ENCODE assay signal across 35 cellular contexts in genomic region chr16:75354170-75354569, GRCh38.
"Had no signal": no experiment of that assay in that cellular context is flagged by ENCODE, and none has a peak within 500 bp of the region (broad histone marks: within the 10 kb centered on the region; RNA-seq: fewer than 3 reads in every experiment).

No MANE protein-coding gene starts in this region.

- H3K27ac ChIP-seq: adrenal gland, body of pancreas, brain microvascular endothelial cell, breast epithelium, VCaP had no signal

- H3K4me1 ChIP-seq: body of pancreas, breast epithelium had no signal

- H3K27me3 Mint-ChIP-seq: activated B cell treated with CpG ODN at 0.5 μM for 24 hours; activated CD4-positive, alpha-beta memory T cell treated with anti-CD3 and anti-CD28 coated beads for 36 hours; activated CD4-positive, alpha-beta T cell treated with anti-CD3 and anti-CD28 coated beads, Interleukin-2, amount 10 ng/mL, durations not matched to agents 24 days and 14 days; activated CD8-positive, alpha-beta T cell treated with anti-CD3 and anti-CD28 coated beads for 36 hours; activated naive CD8-positive, alpha-beta T cell treated with anti-CD3 and anti-CD28 coated beads for 36 hours; activated T-helper 17 cell treated with anti-CD3 and anti-CD28 coated beads, Interleukin-2, amount 50 U/mL, for 72 hours had no signal

- H3K4me3 ChIP-seq: adrenal gland, body of pancreas, breast epithelium had no signal

- H3K9me3 ChIP-seq: adrenal gland, body of pancreas, breast epithelium had no signal

- H3K4me3 Mint-ChIP-seq: activated B cell treated with CpG ODN at 0.5 μM for 24 hours; activated CD4-positive, alpha-beta memory T cell treated with anti-CD3 and anti-CD28 coated beads for 36 hours; activated CD4-positive, alpha-beta T cell treated with anti-CD3 and anti-CD28 coated beads, Interleukin-2, amount 10 ng/mL, durations not matched to agents 24 days and 14 days; activated CD8-positive, alpha-beta T cell treated with anti-CD3 and anti-CD28 coated beads for 36 hours; activated naive CD4-positive, alpha-beta T cell treated with anti-CD3 and anti-CD28 coated beads for 36 hours; activated naive CD8-positive, alpha-beta T cell treated with anti-CD3 and anti-CD28 coated beads for 36 hours; activated T-cell treated with anti-CD3 and anti-CD28 coated beads, Interleukin-2, amount 50 U/mL, for 4 hours; activated T-cell treated with anti-CD3 and anti-CD28 coated beads, Interleukin-2, amount 50 U/mL, for 72 hours; activated T-helper 1 cell treated with anti-CD3 and anti-CD28 coated beads, Interleukin-12 subunit alpha, Interleukin-12 subunit beta, Interleukin-2, Interleukin-4 antibody, amounts not matched to agents 30 ng/mL and 10 ng/mL and 1 ng/mL, durations not matched to agents 14 hours and 24 hours and 36 hours; activated T-helper 17 cell treated with anti-CD3 and anti-CD28 coated beads, Interleukin-2, amount 50 U/mL, for 72 hours; T-helper 1 cell treated with Interleukin-12 subunit alpha and Interleukin-12 subunit beta and Interleukin-4 antibody, amounts not matched to agents 30 μg/mL and 1 μg/mL, for 36 hours; T-helper 2 cell treated with Interferon-gamma antibody and Interleukin-4, amounts not matched to agents 5 μg/mL and 100 μg/mL, for 36 hours had no signal

- H3K9me3 Mint-ChIP-seq: activated B cell treated with CpG ODN at 0.5 μM for 24 hours; activated CD4-positive, alpha-beta memory T cell treated with anti-CD3 and anti-CD28 coated beads for 36 hours; activated CD4-positive, alpha-beta T cell treated with anti-CD3 and anti-CD28 coated beads, Interleukin-2, amount 10 ng/mL, durations not matched to agents 24 days and 14 days; activated CD8-positive, alpha-beta T cell treated with anti-CD3 and anti-CD28 coated beads for 36 hours; activated naive CD4-positive, alpha-beta T cell treated with anti-CD3 and anti-CD28 coated beads for 36 hours; activated naive CD4-positive, alpha-beta T cell treated with anti-CD3 and anti-CD28 coated beads, Interleukin-2, amount 50 U/mL, for 72 hours; activated naive CD8-positive, alpha-beta T cell treated with anti-CD3 and anti-CD28 coated beads for 36 hours; activated T-cell treated with anti-CD3 and anti-CD28 coated beads, Interleukin-2, amount 50 U/mL, for 4 hours; activated T-cell treated with anti-CD3 and anti-CD28 coated beads, Interleukin-2, amount 50 U/mL, for 72 hours; activated T-helper 1 cell treated with anti-CD3 and anti-CD28 coated beads, Interleukin-12 subunit alpha, Interleukin-12 subunit beta, Interleukin-2, Interleukin-4 antibody, amounts not matched to agents 30 ng/mL and 10 ng/mL and 1 ng/mL, durations not matched to agents 14 hours and 24 hours and 36 hours; activated T-helper 17 cell treated with anti-CD3 and anti-CD28 coated beads, Interleukin-2, amount 50 U/mL, for 72 hours; T-helper 1 cell treated with Interleukin-12 subunit alpha and Interleukin-12 subunit beta and Interleukin-4 antibody, amounts not matched to agents 30 μg/mL and 1 μg/mL, for 36 hours; T-helper 2 cell treated with Interferon-gamma antibody and Interleukin-4, amounts not matched to agents 5 μg/mL and 100 μg/mL, for 36 hours had no signal

- H3K27me3 ChIP-seq: adrenal gland, body of pancreas, brain microvascular endothelial cell, breast epithelium had no signal

- H3K4me1 Mint-ChIP-seq: activated B cell treated with CpG ODN at 0.5 μM for 24 hours; activated CD4-positive, alpha-beta T cell treated with anti-CD3 and anti-CD28 coated beads, Interleukin-2, amount 10 ng/mL, durations not matched to agents 24 days and 14 days; activated T-helper 17 cell treated with anti-CD3 and anti-CD28 coated beads, Interleukin-2, amount 50 U/mL, for 72 hours had no signal

- H3K27ac Mint-ChIP-seq: activated B cell treated with CpG ODN at 0.5 μM for 24 hours; activated CD4-positive, alpha-beta memory T cell treated with anti-CD3 and anti-CD28 coated beads for 36 hours; activated CD4-positive, alpha-beta T cell treated with anti-CD3 and anti-CD28 coated beads, Interleukin-2, amount 10 ng/mL, durations not matched to agents 24 days and 14 days; activated CD8-positive, alpha-beta T cell treated with anti-CD3 and anti-CD28 coated beads for 36 hours; activated naive CD4-positive, alpha-beta T cell treated with anti-CD3 and anti-CD28 coated beads for 36 hours; activated naive CD4-positive, alpha-beta T cell treated with anti-CD3 and anti-CD28 coated beads, Interleukin-2, amount 50 U/mL, for 72 hours; activated naive CD8-positive, alpha-beta T cell treated with anti-CD3 and anti-CD28 coated beads for 36 hours; activated T-cell treated with anti-CD3 and anti-CD28 coated beads, Interleukin-2, amount 50 U/mL, for 72 hours; activated T-helper 1 cell treated with anti-CD3 and anti-CD28 coated beads, Interleukin-12 subunit alpha, Interleukin-12 subunit beta, Interleukin-2, Interleukin-4 antibody, amounts not matched to agents 30 ng/mL and 10 ng/mL and 1 ng/mL, durations not matched to agents 14 hours and 24 hours and 36 hours; activated T-helper 17 cell treated with anti-CD3 and anti-CD28 coated beads, Interleukin-2, amount 50 U/mL, for 72 hours; T-helper 1 cell treated with Interleukin-12 subunit alpha and Interleukin-12 subunit beta and Interleukin-4 antibody, amounts not matched to agents 30 μg/mL and 1 μg/mL, for 36 hours; T-helper 2 cell treated with Interferon-gamma antibody and Interleukin-4, amounts not matched to agents 5 μg/mL and 100 μg/mL, for 36 hours had no signal

- DNase-seq: activated B cell treated with CpG ODN at 0.5 μM for 24 hours; activated CD4-positive, alpha-beta memory T cell treated with anti-CD3 and anti-CD28 coated beads for 36 hours; activated CD4-positive, alpha-beta T cell treated with anti-CD3 and anti-CD28 coated beads for 4 hours; activated CD4-positive, alpha-beta T cell treated with anti-CD3 and anti-CD28 coated beads, Interleukin-2, amount 10 ng/mL, durations not matched to agents 24 days and 14 days; activated CD4-positive, alpha-beta T cell treated with anti-CD3 and anti-CD28 coated beads, Interleukin-2, amount 50 U/mL, for 1 hour; activated CD4-positive, alpha-beta T cell treated with anti-CD3 and anti-CD28 coated beads, Interleukin-2, amount 50 U/mL, for 4 hours; activated CD4-positive, CD25-positive, alpha-beta regulatory T cell treated with anti-CD3 and anti-CD28 coated beads, Interleukin-2, amount 50 U/mL, for 72 hours; activated CD8-positive, alpha-beta memory T cell treated with anti-CD3 and anti-CD28 coated beads, Interleukin-2, amount 50 U/mL, for 4 hours; activated CD8-positive, alpha-beta T cell treated with anti-CD3 and anti-CD28 coated beads for 36 hours; activated effector memory CD4-positive, alpha-beta T cell treated with anti-CD3 and anti-CD28 coated beads, Interleukin-2, amount 50 U/mL, for 16 hours; activated gamma-delta T cell treated with Interleukin-2 at 50 U/mL for 16 hours; activated naive CD4-positive, alpha-beta T cell; activated naive CD4-positive, alpha-beta T cell treated with anti-CD3 and anti-CD28 coated beads for 36 hours; activated naive CD4-positive, alpha-beta T cell treated with anti-CD3 and anti-CD28 coated beads, Interleukin-2, amount 50 U/mL, for 16 hours; activated naive CD8-positive, alpha-beta T cell treated with anti-CD3 and anti-CD28 coated beads for 36 hours; activated T-cell treated with anti-CD3 and anti-CD28 coated beads for 4 hours; activated T-cell treated with anti-CD3 and anti-CD28 coated beads, Interleukin-2, amount 50 U/mL, for 1 hour; activated T-cell treated with anti-CD3 and anti-CD28 coated beads, Interleukin-2, amount 50 U/mL, for 4 hours; activated T-cell treated with anti-CD3 and anti-CD28 coated beads, Interleukin-2, amount 50 U/mL, for 72 hours; adrenal gland; amniotic stem cell; aorta; body of pancreas; brain microvascular endothelial cell; central memory CD4-positive, alpha-beta T cell; T-helper 1 cell; T-helper 2 cell; T-helper 9 cell had no signal

- ATAC-seq: activated CD8-positive, alpha-beta T cell treated with anti-CD3 and anti-CD28 coated beads for 36 hours; activated naive CD4-positive, alpha-beta T cell treated with anti-CD3 and anti-CD28 coated beads, Interleukin-2, amount 50 U/mL, for 72 hours; activated T-cell treated with anti-CD3 and anti-CD28 coated beads, Interleukin-2, amount 50 U/mL, for 4 hours; activated T-cell treated with anti-CD3 and anti-CD28 coated beads, Interleukin-2, amount 50 U/mL, for 72 hours; activated T-helper 17 cell treated with anti-CD3 and anti-CD28 coated beads, Interleukin-2, amount 50 U/mL, for 72 hours; body of pancreas had no signal

- H3K36me3 ChIP-seq: adrenal gland, brain microvascular endothelial cell, breast epithelium had no signal
